ENCODE assay signal across 8 cellular contexts in genomic region chr11:12446863-12447262, GRCh38.
"Had no signal": no experiment of that assay in that cellular context is flagged by ENCODE, and none has a peak within 500 bp of the region (broad histone marks: within the 10 kb centered on the region; RNA-seq: fewer than 3 reads in every experiment).

No MANE protein-coding gene starts in this region.

- H3K36me3 Mint-ChIP-seq: IgD-negative memory B cell had no signal

- H3K27ac Mint-ChIP-seq: HFFc6, IgD-negative memory B cell had no signal

- H3K4me3 Mint-ChIP-seq: HFFc6, IgD-negative memory B cell had no signal

- H3K36me3 ChIP-seq: HAP-1 had no signal

- H3K9me3 ChIP-seq: HAP-1 had no signal

- ATAC-seq: HCT116, HepG2 had no signal

- H2AFZ ChIP-seq: GM23248 had no signal

- H3K9me3 Mint-ChIP-seq: HFFc6 had no signal

- H3K4me3 ChIP-seq: GM23248, HAP-1 had no signal

- H3K27ac ChIP-seq: GM23248 had no signal

- H3K9ac ChIP-seq: GM23248 had no signal

- FAIRE-seq: HepG2 had no signal

- DNase-seq: GM23248, GOT3, H7, HFFc6 had no signal
